In the genomic region with DNA sequence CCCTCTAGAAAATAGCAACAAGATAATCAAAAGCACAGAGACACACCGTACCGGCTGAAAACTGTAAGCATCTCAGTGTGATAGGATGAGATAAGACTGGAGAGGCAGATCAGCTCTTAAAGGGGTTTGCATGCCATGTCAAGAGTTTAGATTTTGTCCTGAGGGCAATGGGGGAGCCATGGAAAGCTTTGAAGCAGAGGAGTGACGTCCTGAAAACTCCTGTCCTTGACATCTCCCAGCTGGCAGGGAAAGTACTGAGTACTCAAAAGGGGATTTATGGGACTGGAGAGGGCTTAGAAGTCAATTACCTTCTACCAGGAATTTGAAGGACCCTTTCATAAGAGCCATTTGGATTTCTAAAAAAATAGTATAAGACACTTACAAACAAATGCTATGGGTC, we compare ENCODE assay signal across 13 cellular contexts.
DNase-seq lines count a peak whose midpoint lies in the region; ATAC-seq and TF ChIP-seq lines count a peak whose summit lies in the region.
"Had no signal": no experiment of that assay in that cellular context is flagged by ENCODE, and none has a peak within 500 bp of the region (broad histone marks: within the 10 kb centered on the region; RNA-seq: fewer than 3 reads in every experiment).

No MANE protein-coding gene starts in this region.

- no peak for ATAC-seq in GM21390 (IDR thresholded peaks at IDR 0.05; ENCODE audit: unreplicated experiment)
- ATAC-seq in natural killer cell treated with Interleukin-12 subunit alpha and Interleukin-12 subunit beta and Interleukin-15 and Interleukin-18, amount 100 ng/mL, for 72 hours, result no peak
- ATAC-seq: CD8-positive, alpha-beta T cell; GM23338 had no signal

- peak overlapping the region; percentile 17 for H3K27ac Mint-ChIP-seq in mesothelial cell of epicardium
- no peak overlapping the region for H3K27ac Mint-ChIP-seq in natural killer cell treated with Interleukin-12 subunit alpha and Interleukin-12 subunit beta and Interleukin-15 and Interleukin-18, amount 100 ng/mL, for 72 hours
- H3K27ac Mint-ChIP-seq: B cell; CD8-positive, alpha-beta T cell; GM23338 had no signal

- H3K27me3 Mint-ChIP-seq in mesothelial cell of epicardium (ENCODE audit: low read depth), result no peaks in the 10 kb centered on the region
- peaks cover 9 to 18% of the 10 kb centered on the region in 2 donors for H3K27me3 Mint-ChIP-seq in natural killer cell treated with Interleukin-12 subunit alpha and Interleukin-12 subunit beta and Interleukin-15 and Interleukin-18, amount 100 ng/mL, for 72 hours

- no peak overlapping the region for H3K4me3 Mint-ChIP-seq in mesothelial cell of epicardium
- H3K4me3 Mint-ChIP-seq in natural killer cell treated with Interleukin-12 subunit alpha and Interleukin-12 subunit beta and Interleukin-15 and Interleukin-18, amount 100 ng/mL, for 72 hours, result no peak overlapping the region
- H3K4me3 Mint-ChIP-seq: B cell; CD8-positive, alpha-beta T cell; GM23338 had no signal

- H3K36me3 Mint-ChIP-seq in mesothelial cell of epicardium, result peaks cover 22% of the 10 kb centered on the region
- peaks cover 9% of the 10 kb centered on the region for H3K36me3 Mint-ChIP-seq in natural killer cell treated with Interleukin-12 subunit alpha and Interleukin-12 subunit beta and Interleukin-15 and Interleukin-18, amount 100 ng/mL, for 72 hours
- H3K36me3 Mint-ChIP-seq: CD8-positive, alpha-beta T cell had no signal

- no peak for TF ChIP-seq CTCF in mesothelial cell of epicardium (IDR thresholded peaks at IDR 0.05; ENCODE audit: unreplicated experiment)

- peaks cover 23% of the 10 kb centered on the region for H3K9me3 Mint-ChIP-seq in mesothelial cell of epicardium
- peaks cover 4% of the 10 kb centered on the region for H3K9me3 Mint-ChIP-seq in natural killer cell treated with Interleukin-12 subunit alpha and Interleukin-12 subunit beta and Interleukin-15 and Interleukin-18, amount 100 ng/mL, for 72 hours

- H3K4me1 Mint-ChIP-seq in mesothelial cell of epicardium, result peaks cover 19% of the 10 kb centered on the region
- no peaks in the 10 kb centered on the region for H3K4me1 Mint-ChIP-seq in natural killer cell treated with Interleukin-12 subunit alpha and Interleukin-12 subunit beta and Interleukin-15 and Interleukin-18, amount 100 ng/mL, for 72 hours (ENCODE audit: low read depth in 2 of 2)
- H3K4me1 Mint-ChIP-seq: B cell had no signal

- DNase-seq in DMS79 treated with DMSO at 0.1 percent for 48 hours (lab: John Stamatoyannopoulos, UW) (peak; percentile 84), NCI-H187 treated with DMSO at 0.1 percent for 48 hours (lab: John Stamatoyannopoulos, UW) (peak; percentile 85), NCI-H524 treated with DMSO at 0.1 percent for 48 hours (lab: John Stamatoyannopoulos, UW) (peak; percentile 83), mesothelial cell of epicardium (ENCODE audit: low spot score in 2 of 2, unreplicated experiment in 2 of 2) (no peak), MV-4-11 (lab: John Stamatoyannopoulos, UW) (no peak)
- no peak for DNase-seq in natural killer cell treated with Interleukin-12 subunit alpha and Interleukin-12 subunit beta and Interleukin-15 and Interleukin-18, amount 100 ng/mL, for 72 hours (ENCODE audit: low spot score)
- DNase-seq: Calu3; CD8-positive, alpha-beta T cell; HCEC 1CT; IMR-90 had no signal

Comparison
In these comparisons a context has a peak if more than half of its experiments do, and no peak if none do; other contexts are left out.
1. DNase-seq: peak in DMS79 treated with DMSO at 0.1 percent for 48 hours (single experiment), NCI-H187 treated with DMSO at 0.1 percent for 48 hours (single experiment) and NCI-H524 treated with DMSO at 0.1 percent for 48 hours (single experiment); none in mesothelial cell of epicardium (0 of 2), natural killer cell treated with Interleukin-12 subunit alpha and Interleukin-12 subunit beta and Interleukin-15 and Interleukin-18, amount 100 ng/mL, for 72 hours (single experiment) and MV-4-11 (single experiment).